Comparison of ENCODE assay signal across 12 cellular contexts in the genomic region with DNA sequence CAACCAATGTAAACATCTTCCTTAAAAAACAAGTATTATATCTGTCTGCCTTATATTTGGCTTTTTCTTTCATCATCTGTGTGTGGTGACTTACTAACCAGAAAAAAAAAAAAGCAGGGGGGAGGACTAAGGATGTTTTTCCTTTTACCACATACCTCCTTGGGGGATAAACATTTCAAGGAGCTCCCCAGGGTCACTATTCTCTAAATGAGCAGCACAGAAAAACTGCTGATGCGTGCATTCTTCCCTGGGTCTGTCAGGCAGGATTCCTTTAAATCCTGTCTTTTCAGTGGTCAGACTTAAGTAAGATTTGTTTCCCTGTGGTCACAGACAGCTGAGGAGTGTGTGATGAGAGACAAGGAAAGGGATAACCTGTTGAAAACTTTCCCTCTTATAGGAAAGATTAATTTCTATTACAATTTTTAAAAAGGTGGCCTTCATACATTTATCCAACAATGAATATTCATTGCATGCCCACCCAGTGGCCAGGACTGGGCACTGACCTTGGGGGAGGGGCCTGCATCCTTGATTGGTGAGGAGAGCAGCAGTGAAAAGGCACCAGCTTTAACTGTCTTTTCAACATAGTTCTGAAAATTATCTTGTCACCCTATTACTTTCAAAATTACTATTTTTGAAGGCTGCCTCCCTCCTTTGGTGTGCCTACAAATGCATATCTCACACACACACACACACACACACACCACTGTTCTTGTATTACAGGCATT.
A peak's percentile ranks its signal among the peaks of the same experiment; 100 is the strongest.
DNase-seq lines count a peak whose midpoint lies in the region; ATAC-seq, FAIRE-seq and TF ChIP-seq lines count a peak whose summit lies in the region.
"Had no signal": no experiment of that assay in that cellular context is flagged by ENCODE, and none has a peak within 500 bp of the region (broad histone marks: within the 10 kb centered on the region; RNA-seq: fewer than 3 reads in every experiment).

No MANE protein-coding gene starts in this region.

- CTCF ChIA-PET in HepG2 (lab: Yijun Ruan, JAX; ENCODE audit: low intra/inter-chr PET ratio, low total read pairs), result no interaction called here
- CTCF ChIA-PET in OCI-LY7 (lab: Charles Lee; ENCODE audit: unreplicated experiment), result no interaction called here

- H3K4me3 ChIP-seq in HepG2 (replicated peaks in 1 of 3; ENCODE audit: insufficient read depth in 1 of 3, low read depth in 2 of 3, low read length in 3 of 3), result no peak overlapping the region
- H3K4me3 ChIP-seq in right lobe of liver, result no peak overlapping the region
- no peak overlapping the region for H3K4me3 ChIP-seq in astrocyte of the spinal cord (ENCODE audit: low read depth, low read length)
- no peak overlapping the region for H3K4me3 ChIP-seq in OCI-LY7 (ENCODE audit: low read depth, low read length, poor library complexity, severe bottlenecking)
- H3K4me3 ChIP-seq: K562 had no signal

- H3K79me2 ChIP-seq in HepG2 (ENCODE audit: insufficient read depth, low read length), result no peaks in the 10 kb centered on the region
- H3K79me2 ChIP-seq in OCI-LY7 (ENCODE audit: insufficient read depth, low read depth, low read length), result no peaks in the 10 kb centered on the region

- H3K9me3 Mint-ChIP-seq in type B pancreatic cell, result no peaks in the 10 kb centered on the region

- H3K27me3 ChIP-seq in HepG2 (ENCODE audit: control insufficient read depth in 1 of 2, insufficient read depth in 2 of 2, low read length in 2 of 2) (no peaks in the 10 kb centered on the region), right lobe of liver (no peaks in the 10 kb centered on the region)

- no peak overlapping the region for H3K9ac ChIP-seq in HepG2 (ENCODE audit: insufficient read depth, low read depth, low read length)

- H3K9me3 ChIP-seq in HepG2 (ENCODE audit: low read length) (peaks cover 33% of the 10 kb centered on the region), right lobe of liver (no peaks in the 10 kb centered on the region), OCI-LY7 (ENCODE audit: low read length) (no peaks in the 10 kb centered on the region)

- H2AFZ ChIP-seq in HepG2 (ENCODE audit: low read length) (no peak overlapping the region), OCI-LY7 (ENCODE audit: low read length) (no peak overlapping the region)

- no peak for TF ChIP-seq CTCF in HepG2 (CRISPR knock-in tag; IDR thresholded peaks at IDR 0.05)
- no peak for TF ChIP-seq CTCF in right lobe of liver (IDR thresholded peaks at IDR 0.05)
- TF ChIP-seq CTCF in astrocyte of the spinal cord (IDR thresholded peaks at IDR 0.05; ENCODE audit: low read depth, low read length), result no peak
- TF ChIP-seq CTCF in type B pancreatic cell (conservative IDR thresholded peaks at IDR 0.05), result no peak
- no peak for TF ChIP-seq CTCF in OCI-LY7 (conservative IDR thresholded peaks at IDR 0.05; ENCODE audit: low read length)

- in situ Hi-C loops in HepG2 (cut with HindIII; ENCODE audit: extremely low pct_ligation_motif_present, low pct_unique_long_range_greater_than_20kb), result no loop called here
- in situ Hi-C loops in astrocyte of the spinal cord (cut with HindIII; ENCODE audit: low sequenced_read_pairs), result no loop called here

- peak overlapping the region; percentile 70 for H3K4me3 Mint-ChIP-seq in type B pancreatic cell

- ATAC-seq in HepG2, result no peak
- no peak for ATAC-seq in right lobe of liver
- ATAC-seq: K562 had no signal

- H3K9me2 ChIP-seq in OCI-LY7 (ENCODE audit: insufficient read depth, low read length), result no peaks in the 10 kb centered on the region

- intact Hi-C loops in HepG2 (cut with micrococcal nuclease; ENCODE audit: unreplicated experiment), result no loop called here
- intact Hi-C loops in right lobe of liver (cut with DNase I), result no loop called here
- intact Hi-C loops in OCI-LY7 (cut with micrococcal nuclease; ENCODE audit: unreplicated experiment), result no loop called here

- H3K27ac ChIP-seq in HepG2 (ENCODE audit: extremely low read length, insufficient read depth, low read length) (no peak overlapping the region), right lobe of liver (no peak overlapping the region), OCI-LY7 (ENCODE audit: low read depth, low read length, poor library complexity, severe bottlenecking) (no peak overlapping the region)

- FAIRE-seq in HepG2 (lab: Jason Lieb, UNC), result no peak
- FAIRE-seq: K562, urothelium cell line had no signal

- H3K4me2 ChIP-seq in HepG2 (ENCODE audit: low read depth, low read length) (no peak overlapping the region), OCI-LY7 (ENCODE audit: low read length) (no peak overlapping the region)

- H3K4me1 Mint-ChIP-seq in type B pancreatic cell (ENCODE audit: unreplicated experiment), result peaks cover 48% of the 10 kb centered on the region

- H4K20me1 ChIP-seq in HepG2 (ENCODE audit: insufficient read depth, low read length) (no peaks in the 10 kb centered on the region), OCI-LY7 (ENCODE audit: insufficient read depth, low read length) (0 out of 2 replicates have a peak, but pooled peaks cover 3% of the 10 kb centered on the region)

- 63% methylated on average over 1 of the region's 1 CpG for WGBS in HepG2 (ENCODE audit: low lambda C conversion rate)
- WGBS in right lobe of liver (ENCODE audit: insufficient coverage, low coverage, low lambda C conversion rate, missing lambda C conversion rate), result 78% methylated on average over 1 of the region's 1 CpG

- H3K36me3 Mint-ChIP-seq in type B pancreatic cell, result peaks cover 13% of the 10 kb centered on the region

- POLR2A ChIA-PET in HepG2 (lab: Yijun Ruan, JAX), result no interaction called here
- POLR2A ChIA-PET in OCI-LY7 (lab: Charles Lee), result no interaction called here

- TF ChIP-seq POLR2A in HepG2 (IDR thresholded peaks at IDR 0.05; ENCODE audit: insufficient read depth in 1 of 2, low read depth in 2 of 2, low read length in 2 of 2) (no peak), right lobe of liver (IDR thresholded peaks at IDR 0.05) (no peak)

- H3K27me3 Mint-ChIP-seq in type B pancreatic cell, result peaks cover 2% of the 10 kb centered on the region

- no TSS peak for BruUV-seq in HepG2 (replicated peaks; lab: Mats Ljungman, UMichigan)
- BruUV-seq in OCI-LY7 (replicated peaks; lab: Mats Ljungman, UMichigan), result no TSS peak

- no peaks in the 10 kb centered on the region for H3K4me1 ChIP-seq in HepG2 (ENCODE audit: insufficient read depth, low read length)
- no peaks in the 10 kb centered on the region for H3K4me1 ChIP-seq in right lobe of liver
- H3K4me1 ChIP-seq in OCI-LY7 (ENCODE audit: insufficient read depth, low read length, poor library complexity, severe bottlenecking), result no peaks in the 10 kb centered on the region

- DNase-seq in HepG2 (ENCODE audit: low spot score) (no peak), right lobe of liver (no peak), astrocyte of the spinal cord (ENCODE audit: low read depth, low spot score) (peak; percentile 94), iPS-NIHi7 (ENCODE audit: extremely low spot score) (peak; percentile 59), type B pancreatic cell (ENCODE audit: extremely low spot score, unreplicated experiment) (no peak), NCI-H1930 (lab: John Stamatoyannopoulos, UW) (no peak), nucleus accumbens (lab: John Stamatoyannopoulos, UW) (no peak), OCI-LY7 (ENCODE audit: low spot score) (no peak)
- DNase-seq: caudate nucleus, NCI-H524 had no signal

- peak overlapping the region; percentile 81 for H3K27ac Mint-ChIP-seq in type B pancreatic cell

- H3K36me3 ChIP-seq in HepG2 (replicated peaks in 1 of 2; ENCODE audit: control insufficient read depth in 1 of 2, insufficient read depth in 2 of 2, low read length in 2 of 2) (no peaks in the 10 kb centered on the region), right lobe of liver (no peaks in the 10 kb centered on the region), OCI-LY7 (ENCODE audit: insufficient read depth, low read length) (no peaks in the 10 kb centered on the region)

- no peak for TF ChIP-seq RAD21 in HepG2 (CRISPR knock-in tag; IDR thresholded peaks at IDR 0.05)

- TF ChIP-seq EP300 in HepG2 (IDR thresholded peaks at IDR 0.05; ENCODE audit: low read depth in 2 of 2, low read length in 2 of 2) (no peak), HepG2 (CRISPR knock-in tag; IDR thresholded peaks at IDR 0.05; ENCODE audit: borderline replicate concordance) (no peak)

TF ChIP-seq in HepG2, 621 proteins besides CTCF, POLR2A, EP300 and RAD21:
- TF ChIP-seq MAFF (IDR thresholded peaks at IDR 0.05; ENCODE audit: low read depth, low read length) (peak; percentile 80), MAFK (conservative IDR thresholded peaks at IDR 0.05 in 1 of 2, IDR thresholded peaks at IDR 0.05 in 1 of 2; ENCODE audit: low read length in 2 of 2) (peak; percentile 73 to 91)
- TF ChIP-seq, protein P1, sequence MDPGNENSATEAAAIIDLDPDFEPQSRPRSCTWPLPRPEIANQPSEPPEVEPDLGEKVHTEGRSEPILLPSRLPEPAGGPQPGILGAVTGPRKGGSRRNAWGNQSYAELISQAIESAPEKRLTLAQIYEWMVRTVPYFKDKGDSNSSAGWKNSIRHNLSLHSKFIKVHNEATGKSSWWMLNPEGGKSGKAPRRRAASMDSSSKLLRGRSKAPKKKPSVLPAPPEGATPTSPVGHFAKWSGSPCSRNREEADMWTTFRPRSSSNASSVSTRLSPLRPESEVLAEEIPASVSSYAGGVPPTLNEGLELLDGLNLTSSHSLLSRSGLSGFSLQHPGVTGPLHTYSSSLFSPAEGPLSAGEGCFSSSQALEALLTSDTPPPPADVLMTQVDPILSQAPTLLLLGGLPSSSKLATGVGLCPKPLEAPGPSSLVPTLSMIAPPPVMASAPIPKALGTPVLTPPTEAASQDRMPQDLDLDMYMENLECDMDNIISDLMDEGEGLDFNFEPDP (CRISPR knock-in tag; conservative IDR thresholded peaks at IDR 0.05), result no peak

Comparison
In these comparisons a context has a peak if more than half of its experiments do, and no peak if none do; other contexts are left out.
1. DNase-seq: peak in astrocyte of the spinal cord (single experiment) and iPS-NIHi7 (single experiment); none in HepG2 (single experiment), right lobe of liver (0 of 3), type B pancreatic cell (single experiment), NCI-H1930 (0 of 2), nucleus accumbens (0 of 56) and OCI-LY7 (single experiment).